8 cellular contexts compared by ENCODE assay signal in genomic region chr2:19901458-19902271, GRCh38. TPM values are rescaled to one million over a fixed set of nuclear protein-coding genes. Genes with fewer than 3 reads are reported as not detected.
A peak's percentile ranks its signal among the peaks of the same experiment; 100 is the strongest.
DNase-seq lines count a peak whose midpoint lies in the region; ATAC-seq and TF ChIP-seq lines count a peak whose summit lies in the region.

TSS of gene TTC32 (minus strand) at chr2:19901983. CDS start at chr2:19901854, 129 bp downstream.

- peak within 1 kb of the TSS; percentile 98 for H3K4me3 Mint-ChIP-seq in activated naive CD4-positive, alpha-beta T cell treated with anti-CD3 and anti-CD28 coated beads, Interleukin-2, amount 50 U/mL, for 24 hours

- H3K27me3 Mint-ChIP-seq in activated naive CD4-positive, alpha-beta T cell treated with anti-CD3 and anti-CD28 coated beads, Interleukin-2, amount 50 U/mL, for 24 hours: peaks cover 4% of the 10 kb centered on the region

- peak; percentile 86 for ATAC-seq in HG02623 (IDR thresholded peaks at IDR 0.05; ENCODE audit: unreplicated experiment)
- ATAC-seq in SK-N-SH treated with all-trans-retinoic acid at 6 μM for 48 hours: peak; percentile 97
- ATAC-seq in omental fat pad (ENCODE audit: low FRiP score): peak; percentile 93

- no peak for TF ChIP-seq CTCF in GM10266 (IDR thresholded peaks at IDR 0.05; ENCODE audit: control insufficient read depth, insufficient read depth, low read depth, missing control alignments)
- no peak for TF ChIP-seq CTCF in omental fat pad (IDR thresholded peaks at IDR 0.05)

- H3K4me1 Mint-ChIP-seq in activated naive CD4-positive, alpha-beta T cell treated with anti-CD3 and anti-CD28 coated beads, Interleukin-2, amount 50 U/mL, for 24 hours: peaks cover 44% of the 10 kb centered on the region

- H3K36me3 Mint-ChIP-seq in activated naive CD4-positive, alpha-beta T cell treated with anti-CD3 and anti-CD28 coated beads, Interleukin-2, amount 50 U/mL, for 24 hours: peaks cover 3% of the 10 kb centered on the region

- H3K27ac Mint-ChIP-seq in activated naive CD4-positive, alpha-beta T cell treated with anti-CD3 and anti-CD28 coated beads, Interleukin-2, amount 50 U/mL, for 24 hours: peak within 1 kb of the TSS; percentile 99

- peak; percentile 88 for DNase-seq in GM10266 (ENCODE audit: extremely low spot score)
- peak; percentile 88 for DNase-seq in NCI-H1092 treated with DMSO at 0.1 percent for 48 hours (lab: John Stamatoyannopoulos, UW)
- DNase-seq in glomerular visceral epithelial cell (ENCODE audit: extremely low spot score): peak; percentile 88
- DNase-seq in omental fat pad (ENCODE audit: low spot score): peak; percentile 90

- H3K9me3 Mint-ChIP-seq in activated naive CD4-positive, alpha-beta T cell treated with anti-CD3 and anti-CD28 coated beads, Interleukin-2, amount 50 U/mL, for 24 hours: no peaks in the 10 kb centered on the region

- H3K27ac ChIP-seq in temporal lobe (ENCODE audit: low read depth, low read length): peak within 1 kb of the TSS; percentile 85

TF ChIP-seq in SK-N-SH treated with all-trans-retinoic acid at 6 μM for 48 hours, 23 proteins besides CTCF, POLR2A, EP300 and RAD21:
- TF ChIP-seq CREB5 (CRISPR knock-in tag; IDR thresholded peaks at IDR 0.05; ENCODE audit: low read depth) (no peak), ZFP3 (CRISPR knock-in tag; IDR thresholded peaks at IDR 0.05) (peak; percentile 90), POU6F1 (CRISPR knock-in tag; IDR thresholded peaks at IDR 0.05; ENCODE audit: borderline replicate concordance, low read depth) (0 out of 2 replicates have a peak, but pooled peaks have one; percentile 67), ARNTL (CRISPR knock-in tag; IDR thresholded peaks at IDR 0.05; ENCODE audit: borderline replicate concordance, low read depth) (no peak), ZNF8 (CRISPR knock-in tag; IDR thresholded peaks at IDR 0.05) (peak; percentile 13; the same call in 1 of the 2 replicates), CSRNP3 (CRISPR knock-in tag; IDR thresholded peaks at IDR 0.05) (0 out of 2 replicates have a peak, but pooled peaks have one; percentile 7), CSDC2 (CRISPR knock-in tag; IDR thresholded peaks at IDR 0.05) (peak; percentile 55; the same call in 1 of the 2 replicates), TCF4 (CRISPR knock-in tag; IDR thresholded peaks at IDR 0.05; ENCODE audit: borderline replicate concordance) (peak; percentile 12; the same call in 1 of the 2 replicates), PPARA (CRISPR knock-in tag; IDR thresholded peaks at IDR 0.05; ENCODE audit: borderline replicate concordance) (no peak), ZNF70 (CRISPR knock-in tag; IDR thresholded peaks at IDR 0.05) (no peak), ZNF565 (CRISPR knock-in tag; conservative IDR thresholded peaks at IDR 0.05; ENCODE audit: low read depth) (0 out of 2 replicates have a peak, but pooled peaks have one; percentile 19)

RNA-seq across cellular contexts. Expression of gene TTC32, which starts in this region (rescaled TPM):
- total RNA-seq in omental fat pad: 10 to 100 TPM in 1 of 4 donors, 1 to 10 TPM in 3; 6.0 to 18.1 (median 7.5) TPM
- total RNA-seq in temporal lobe: 11.1 TPM

Comparison
In these comparisons a context has a peak if more than half of its experiments do, and no peak if none do; other contexts are left out.
1. Peak in every context shown above with its lines: DNase-seq, ATAC-seq and H3K27ac ChIP-seq.